ENCODE assay signal across 2 cellular contexts in the genomic region with DNA sequence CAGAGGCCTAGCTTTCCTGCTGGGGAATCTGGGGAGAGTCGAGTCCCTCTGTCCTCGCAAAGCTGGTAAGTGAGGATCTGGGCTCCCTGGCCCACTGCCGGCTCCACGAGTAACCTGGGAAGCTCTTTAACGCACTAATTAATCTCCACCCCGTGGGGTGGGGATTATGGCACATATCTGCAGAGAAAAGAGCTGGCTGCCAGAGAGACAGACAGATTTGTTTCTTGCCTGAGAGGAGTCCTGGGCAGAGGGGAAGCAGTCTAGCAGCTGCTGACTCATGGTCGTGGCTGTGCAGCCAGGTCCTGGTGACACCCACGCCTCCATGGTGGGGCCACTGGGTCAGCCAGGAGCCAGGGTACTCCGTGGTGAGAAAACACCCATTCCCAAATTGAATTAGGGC.
TF ChIP-seq lines count a peak whose summit lies in the region.

No MANE protein-coding gene starts in this region.

TF ChIP-seq in A549, 52 proteins besides CTCF, POLR2A, EP300 and RAD21 (continued from another document):
- TF ChIP-seq MAFK (IDR thresholded peaks at IDR 0.05; ENCODE audit: partially characterized antibody) (peak; percentile 51), NFE2L2 (conservative IDR thresholded peaks at IDR 0.05; ENCODE audit: low read length) (peak; percentile 29; the same call in 1 of the 2 replicates)
TF ChIP-seq in A549: peak in this region for 3.

TF ChIP-seq in HepG2, 621 proteins besides CTCF, POLR2A, EP300 and RAD21 (continued from another document):
- TF ChIP-seq, protein P1, sequence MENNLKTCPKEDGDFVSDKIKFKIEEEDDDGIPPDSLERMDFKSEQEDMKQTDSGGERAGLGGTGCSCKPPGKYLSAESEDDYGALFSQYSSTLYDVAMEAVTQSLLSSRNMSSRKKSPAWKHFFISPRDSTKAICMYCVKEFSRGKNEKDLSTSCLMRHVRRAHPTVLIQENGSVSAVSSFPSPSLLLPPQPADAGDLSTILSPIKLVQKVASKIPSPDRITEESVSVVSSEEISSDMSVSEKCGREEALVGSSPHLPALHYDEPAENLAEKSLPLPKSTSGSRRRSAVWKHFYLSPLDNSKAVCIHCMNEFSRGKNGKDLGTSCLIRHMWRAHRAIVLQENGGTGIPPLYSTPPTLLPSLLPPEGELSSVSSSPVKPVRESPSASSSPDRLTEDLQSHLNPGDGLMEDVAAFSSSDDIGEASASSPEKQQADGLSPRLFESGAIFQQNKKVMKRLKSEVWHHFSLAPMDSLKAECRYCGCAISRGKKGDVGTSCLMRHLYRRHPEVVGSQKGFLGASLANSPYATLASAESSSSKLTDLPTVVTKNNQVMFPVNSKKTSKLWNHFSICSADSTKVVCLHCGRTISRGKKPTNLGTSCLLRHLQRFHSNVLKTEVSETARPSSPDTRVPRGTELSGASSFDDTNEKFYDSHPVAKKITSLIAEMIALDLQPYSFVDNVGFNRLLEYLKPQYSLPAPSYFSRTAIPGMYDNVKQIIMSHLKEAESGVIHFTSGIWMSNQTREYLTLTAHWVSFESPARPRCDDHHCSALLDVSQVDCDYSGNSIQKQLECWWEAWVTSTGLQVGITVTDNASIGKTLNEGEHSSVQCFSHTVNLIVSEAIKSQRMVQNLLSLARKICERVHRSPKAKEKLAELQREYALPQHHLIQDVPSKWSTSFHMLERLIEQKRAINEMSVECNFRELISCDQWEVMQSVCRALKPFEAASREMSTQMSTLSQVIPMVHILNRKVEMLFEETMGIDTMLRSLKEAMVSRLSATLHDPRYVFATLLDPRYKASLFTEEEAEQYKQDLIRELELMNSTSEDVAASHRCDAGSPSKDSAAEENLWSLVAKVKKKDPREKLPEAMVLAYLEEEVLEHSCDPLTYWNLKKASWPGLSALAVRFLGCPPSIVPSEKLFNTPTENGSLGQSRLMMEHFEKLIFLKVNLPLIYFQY (CRISPR knock-in tag; IDR thresholded peaks at IDR 0.05; ENCODE audit: borderline replicate concordance), result no peak
- TF ChIP-seq ZNF567 (CRISPR knock-in tag; IDR thresholded peaks at IDR 0.05; ENCODE audit: borderline replicate concordance), result no peak
- TF ChIP-seq, protein P2, sequence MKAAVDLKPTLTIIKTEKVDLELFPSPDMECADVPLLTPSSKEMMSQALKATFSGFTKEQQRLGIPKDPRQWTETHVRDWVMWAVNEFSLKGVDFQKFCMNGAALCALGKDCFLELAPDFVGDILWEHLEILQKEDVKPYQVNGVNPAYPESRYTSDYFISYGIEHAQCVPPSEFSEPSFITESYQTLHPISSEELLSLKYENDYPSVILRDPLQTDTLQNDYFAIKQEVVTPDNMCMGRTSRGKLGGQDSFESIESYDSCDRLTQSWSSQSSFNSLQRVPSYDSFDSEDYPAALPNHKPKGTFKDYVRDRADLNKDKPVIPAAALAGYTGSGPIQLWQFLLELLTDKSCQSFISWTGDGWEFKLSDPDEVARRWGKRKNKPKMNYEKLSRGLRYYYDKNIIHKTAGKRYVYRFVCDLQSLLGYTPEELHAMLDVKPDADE (CRISPR knock-in tag; IDR thresholded peaks at IDR 0.05), result no peak
- TF ChIP-seq, protein P3, sequence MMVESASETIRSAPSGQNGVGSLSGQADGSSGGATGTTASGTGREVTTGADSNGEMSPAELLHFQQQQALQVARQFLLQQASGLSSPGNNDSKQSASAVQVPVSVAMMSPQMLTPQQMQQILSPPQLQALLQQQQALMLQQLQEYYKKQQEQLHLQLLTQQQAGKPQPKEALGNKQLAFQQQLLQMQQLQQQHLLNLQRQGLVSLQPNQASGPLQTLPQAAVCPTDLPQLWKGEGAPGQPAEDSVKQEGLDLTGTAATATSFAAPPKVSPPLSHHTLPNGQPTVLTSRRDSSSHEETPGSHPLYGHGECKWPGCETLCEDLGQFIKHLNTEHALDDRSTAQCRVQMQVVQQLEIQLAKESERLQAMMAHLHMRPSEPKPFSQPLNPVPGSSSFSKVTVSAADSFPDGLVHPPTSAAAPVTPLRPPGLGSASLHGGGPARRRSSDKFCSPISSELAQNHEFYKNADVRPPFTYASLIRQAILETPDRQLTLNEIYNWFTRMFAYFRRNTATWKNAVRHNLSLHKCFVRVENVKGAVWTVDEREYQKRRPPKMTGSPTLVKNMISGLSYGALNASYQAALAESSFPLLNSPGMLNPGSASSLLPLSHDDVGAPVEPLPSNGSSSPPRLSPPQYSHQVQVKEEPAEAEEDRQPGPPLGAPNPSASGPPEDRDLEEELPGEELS (CRISPR knock-in tag; IDR thresholded peaks at IDR 0.05), result no peak
- no peak for TF ChIP-seq ISX (CRISPR knock-in tag; conservative IDR thresholded peaks at IDR 0.05)
- no peak for TF ChIP-seq GABPA (IDR thresholded peaks at IDR 0.05; ENCODE audit: low read depth, low read length)
- no peak for TF ChIP-seq GABPA (CRISPR knock-in tag; IDR thresholded peaks at IDR 0.05; ENCODE audit: low read depth)
- TF ChIP-seq DPF2 (CRISPR knock-in tag; IDR thresholded peaks at IDR 0.05; ENCODE audit: borderline replicate concordance, low read depth), result no peak
- no peak for TF ChIP-seq ZBTB8A (CRISPR knock-in tag; IDR thresholded peaks at IDR 0.05; ENCODE audit: borderline replicate concordance, low read depth)
- TF ChIP-seq, protein P4, sequence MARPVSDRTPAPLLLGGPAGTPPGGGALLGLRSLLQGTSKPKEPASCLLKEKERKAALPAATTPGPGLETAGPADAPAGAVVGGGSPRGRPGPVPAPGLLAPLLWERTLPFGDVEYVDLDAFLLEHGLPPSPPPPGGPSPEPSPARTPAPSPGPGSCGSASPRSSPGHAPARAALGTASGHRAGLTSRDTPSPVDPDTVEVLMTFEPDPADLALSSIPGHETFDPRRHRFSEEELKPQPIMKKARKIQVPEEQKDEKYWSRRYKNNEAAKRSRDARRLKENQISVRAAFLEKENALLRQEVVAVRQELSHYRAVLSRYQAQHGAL (CRISPR knock-in tag; IDR thresholded peaks at IDR 0.05; ENCODE audit: not compliant biosample characterization), result no peak
- TF ChIP-seq RFX5 (IDR thresholded peaks at IDR 0.05; ENCODE audit: low read depth, low read length), result no peak
- TF ChIP-seq, protein P5, sequence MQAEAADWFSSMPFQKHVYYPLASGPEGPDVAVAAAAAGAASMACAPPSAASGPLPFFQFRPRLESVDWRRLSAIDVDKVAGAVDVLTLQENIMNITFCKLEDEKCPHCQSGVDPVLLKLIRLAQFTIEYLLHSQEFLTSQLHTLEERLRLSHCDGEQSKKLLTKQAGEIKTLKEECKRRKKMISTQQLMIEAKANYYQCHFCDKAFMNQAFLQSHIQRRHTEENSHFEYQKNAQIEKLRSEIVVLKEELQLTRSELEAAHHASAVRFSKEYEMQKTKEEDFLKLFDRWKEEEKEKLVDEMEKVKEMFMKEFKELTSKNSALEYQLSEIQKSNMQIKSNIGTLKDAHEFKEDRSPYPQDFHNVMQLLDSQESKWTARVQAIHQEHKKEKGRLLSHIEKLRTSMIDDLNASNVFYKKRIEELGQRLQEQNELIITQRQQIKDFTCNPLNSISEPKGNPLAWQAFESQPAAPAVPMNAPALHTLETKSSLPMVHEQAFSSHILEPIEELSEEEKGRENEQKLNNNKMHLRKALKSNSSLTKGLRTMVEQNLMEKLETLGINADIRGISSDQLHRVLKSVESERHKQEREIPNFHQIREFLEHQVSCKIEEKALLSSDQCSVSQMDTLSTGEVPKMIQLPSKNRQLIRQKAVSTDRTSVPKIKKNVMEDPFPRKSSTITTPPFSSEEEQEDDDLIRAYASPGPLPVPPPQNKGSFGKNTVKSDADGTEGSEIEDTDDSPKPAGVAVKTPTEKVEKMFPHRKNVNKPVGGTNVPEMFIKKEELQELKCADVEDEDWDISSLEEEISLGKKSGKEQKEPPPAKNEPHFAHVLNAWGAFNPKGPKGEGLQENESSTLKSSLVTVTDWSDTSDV (CRISPR knock-in tag; IDR thresholded peaks at IDR 0.05), result no peak
- TF ChIP-seq TCF7L2 (IDR thresholded peaks at IDR 0.05; ENCODE audit: low read depth, low read length), result no peak
